Comparison of ENCODE assay signal across 9 cellular contexts in the genomic region with DNA sequence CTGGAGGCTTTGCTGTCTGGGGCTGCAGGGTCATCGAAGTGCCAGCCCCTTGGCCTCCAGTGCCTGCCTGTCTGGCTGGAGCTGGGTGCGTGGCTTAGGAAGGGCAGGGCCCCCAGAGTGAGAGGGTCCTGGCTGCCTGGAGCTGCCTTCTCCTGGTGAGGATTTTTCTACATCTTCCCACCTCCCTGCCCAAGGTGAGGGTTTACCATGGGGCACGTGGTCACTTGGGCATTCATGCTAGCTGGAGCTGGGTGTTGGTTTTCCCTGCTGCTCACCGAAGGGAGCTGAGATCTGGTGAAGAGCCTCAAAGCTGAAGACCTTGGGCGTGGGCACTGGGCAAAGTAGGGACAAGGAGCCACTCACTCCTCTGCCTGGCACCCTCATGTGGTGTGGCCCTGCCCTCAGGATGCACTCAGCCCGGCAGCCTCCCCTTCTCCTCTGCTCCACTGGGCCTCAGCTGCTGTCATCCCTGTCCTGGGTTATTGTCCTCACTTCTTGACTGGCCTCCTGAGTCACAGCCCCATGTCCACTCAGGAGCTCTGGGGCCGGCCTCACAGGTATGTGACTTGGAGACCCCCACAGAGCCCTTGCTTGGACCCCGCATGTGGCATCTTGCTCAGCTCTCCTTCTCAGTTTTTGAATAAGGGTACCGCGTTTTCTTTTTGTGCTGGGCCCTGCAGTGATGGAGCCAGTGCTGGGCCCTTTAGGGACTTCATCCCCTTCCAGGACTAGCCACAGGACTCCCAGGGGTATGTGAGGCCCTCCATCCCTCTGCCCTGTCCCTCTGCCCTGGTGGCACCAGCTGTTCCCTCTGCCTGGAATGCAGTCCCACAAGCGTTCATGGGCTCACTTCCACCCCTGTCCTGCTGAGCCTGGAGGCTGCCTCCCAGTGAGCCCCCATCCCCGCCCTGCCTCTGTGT. TPM values are rescaled to one million over a fixed set of nuclear protein-coding genes. Genes with fewer than 3 reads are reported as not detected.
DNase-seq lines count a peak whose midpoint lies in the region; ATAC-seq and TF ChIP-seq lines count a peak whose summit lies in the region.
"Had no signal": no experiment of that assay in that cellular context is flagged by ENCODE, and none has a peak within 500 bp of the region (broad histone marks: within the 10 kb centered on the region; RNA-seq: fewer than 3 reads in every experiment).

No MANE protein-coding gene starts in this region.

- H3K4me3 Mint-ChIP-seq in activated CD8-positive, alpha-beta T cell treated with anti-CD3 and anti-CD28 coated beads for 36 hours, result peak overlapping the region; percentile 60
- no peak overlapping the region for H3K4me3 Mint-ChIP-seq in activated CD8-positive, alpha-beta T cell treated with anti-CD3 and anti-CD28 coated beads, Interleukin-2, amount 10 ng/mL, durations not matched to agents 7 days and 5 days

- CTCF ChIA-PET in activated CD8-positive, alpha-beta T cell treated with anti-CD3 and anti-CD28 coated beads for 36 hours (lab: Charles Lee), result no interaction called here
- CTCF ChIA-PET in activated CD8-positive, alpha-beta T cell treated with anti-CD3 and anti-CD28 coated beads, Interleukin-2, amount 10 ng/mL, durations not matched to agents 7 days and 5 days (lab: Charles Lee), result no interaction called here

- no peak for ATAC-seq in activated CD8-positive, alpha-beta T cell treated with anti-CD3 and anti-CD28 coated beads for 36 hours
- ATAC-seq in activated CD8-positive, alpha-beta T cell treated with anti-CD3 and anti-CD28 coated beads, Interleukin-2, amount 10 ng/mL, durations not matched to agents 7 days and 5 days, result no peak
- no peak for ATAC-seq in lower lobe of right lung
- ATAC-seq in GM21786 (IDR thresholded peaks at IDR 0.05; ENCODE audit: unreplicated experiment), result no peak

- POLR2A ChIA-PET in activated CD8-positive, alpha-beta T cell treated with anti-CD3 and anti-CD28 coated beads for 36 hours (lab: Charles Lee), result interaction anchor here (0.8 to 0.9 kb wide), 2 partner anchors 10 to 114 kb away, joined by 3 read pairs; partner anchors contain the start of gene SIVA1
- POLR2A ChIA-PET in activated CD8-positive, alpha-beta T cell treated with anti-CD3 and anti-CD28 coated beads, Interleukin-2, amount 10 ng/mL, durations not matched to agents 7 days and 5 days (lab: Charles Lee), result no interaction called here

- H3K27ac Mint-ChIP-seq in activated CD8-positive, alpha-beta T cell treated with anti-CD3 and anti-CD28 coated beads for 36 hours, result no peak overlapping the region
- no peak overlapping the region for H3K27ac Mint-ChIP-seq in activated CD8-positive, alpha-beta T cell treated with anti-CD3 and anti-CD28 coated beads, Interleukin-2, amount 10 ng/mL, durations not matched to agents 7 days and 5 days

- no peaks in the 10 kb centered on the region for H3K4me1 Mint-ChIP-seq in activated CD8-positive, alpha-beta T cell treated with anti-CD3 and anti-CD28 coated beads for 36 hours (ENCODE audit: low read depth)
- H3K4me1 Mint-ChIP-seq in activated CD8-positive, alpha-beta T cell treated with anti-CD3 and anti-CD28 coated beads, Interleukin-2, amount 10 ng/mL, durations not matched to agents 7 days and 5 days (ENCODE audit: low read depth), result peaks cover 6% of the 10 kb centered on the region

- H3K27me3 Mint-ChIP-seq in activated CD8-positive, alpha-beta T cell treated with anti-CD3 and anti-CD28 coated beads for 36 hours, result peaks cover 25% of the 10 kb centered on the region
- H3K27me3 Mint-ChIP-seq in activated CD8-positive, alpha-beta T cell treated with anti-CD3 and anti-CD28 coated beads, Interleukin-2, amount 10 ng/mL, durations not matched to agents 7 days and 5 days (ENCODE audit: low read depth), result peaks cover 23% of the 10 kb centered on the region

- no peaks in the 10 kb centered on the region for H3K9me3 Mint-ChIP-seq in activated CD8-positive, alpha-beta T cell treated with anti-CD3 and anti-CD28 coated beads for 36 hours
- no peaks in the 10 kb centered on the region for H3K9me3 Mint-ChIP-seq in activated CD8-positive, alpha-beta T cell treated with anti-CD3 and anti-CD28 coated beads, Interleukin-2, amount 10 ng/mL, durations not matched to agents 7 days and 5 days (ENCODE audit: insufficient read depth)

- TF ChIP-seq POLR2A in breast epithelium (IDR thresholded peaks at IDR 0.05) (no peak), suprapubic skin (IDR thresholded peaks at IDR 0.05) (no peak)

- H3K4me1 ChIP-seq in breast epithelium, result peaks cover 0 to 3% of the 10 kb centered on the region in 2 donors
- peaks cover 24% of the 10 kb centered on the region for H3K4me1 ChIP-seq in lower lobe of right lung
- H3K4me1 ChIP-seq in suprapubic skin, result peaks cover 33% of the 10 kb centered on the region

- no peak for TF ChIP-seq EP300 in suprapubic skin (IDR thresholded peaks at IDR 0.05)

- TF ChIP-seq CTCF in activated CD8-positive, alpha-beta T cell treated with anti-CD3 and anti-CD28 coated beads for 36 hours (IDR thresholded peaks at IDR 0.05), result no peak
- TF ChIP-seq CTCF in breast epithelium (IDR thresholded peaks at IDR 0.05) (no peak), lower lobe of right lung (IDR thresholded peaks at IDR 0.05) (no peak), suprapubic skin (IDR thresholded peaks at IDR 0.05) (no peak)

- peak overlapping the region; percentile 63 to 79 (median 75) for H3K4me3 ChIP-seq in breast epithelium
- H3K4me3 ChIP-seq in lower lobe of right lung, result peak overlapping the region; percentile 66
- H3K4me3 ChIP-seq in suprapubic skin, result peak overlapping the region; percentile 92

- H3K27ac ChIP-seq in breast epithelium, result peak overlapping the region; percentile 88 to 91
- peak overlapping the region; percentile 83 for H3K27ac ChIP-seq in lower lobe of right lung
- H3K27ac ChIP-seq in suprapubic skin, result no peak overlapping the region

- no peak for DNase-seq in activated CD8-positive, alpha-beta T cell treated with anti-CD3 and anti-CD28 coated beads for 36 hours
- no peak for DNase-seq in activated CD8-positive, alpha-beta T cell treated with anti-CD3 and anti-CD28 coated beads, Interleukin-2, amount 10 ng/mL, durations not matched to agents 7 days and 5 days
- DNase-seq in breast epithelium (ENCODE audit: low spot score in 2 of 2) (no peak), lower lobe of right lung (peak; percentile 42), suprapubic skin (ENCODE audit: low spot score in 2 of 2) (peak in 1 of 2 donors; percentile 64), A172 (ENCODE audit: low spot score) (no peak)
- no peak for DNase-seq in stimulated activated naive CD4-positive, alpha-beta T cell treated with Interleukin-2 at 50 U/mL for 16 hours (lab: John Stamatoyannopoulos, UW)

- H3K36me3 ChIP-seq in breast epithelium, result no peaks in the 10 kb centered on the region
- no peaks in the 10 kb centered on the region for H3K36me3 ChIP-seq in lower lobe of right lung
- peaks cover 8% of the 10 kb centered on the region for H3K36me3 ChIP-seq in suprapubic skin

- H3K9me3 ChIP-seq in breast epithelium, result no peaks in the 10 kb centered on the region
- no peaks in the 10 kb centered on the region for H3K9me3 ChIP-seq in lower lobe of right lung
- H3K9me3 ChIP-seq in suprapubic skin, result no peaks in the 10 kb centered on the region

- H3K27me3 ChIP-seq in breast epithelium, result no peaks in the 10 kb centered on the region
- H3K27me3 ChIP-seq in lower lobe of right lung (ENCODE audit: low read depth), result peaks cover 5% of the 10 kb centered on the region
- H3K27me3 ChIP-seq in suprapubic skin, result no peaks in the 10 kb centered on the region

- WGBS in suprapubic skin, result 69% methylated on average over 12 of the region's 12 CpGs

- intact Hi-C loops in activated CD8-positive, alpha-beta T cell treated with anti-CD3 and anti-CD28 coated beads for 36 hours (cut with micrococcal nuclease), result loop anchor here (2.0 kb wide), 1 partner anchor 34 kb away; no protein-coding TSS in a partner anchor
- intact Hi-C loops in breast epithelium (cut with DNase I; ENCODE audit: low total_unique reads) (no loop called here), lower lobe of right lung (cut with DNase I) (no loop called here)

- H3K36me3 Mint-ChIP-seq in activated CD8-positive, alpha-beta T cell treated with anti-CD3 and anti-CD28 coated beads for 36 hours (ENCODE audit: low read depth), result no peaks in the 10 kb centered on the region
- no peaks in the 10 kb centered on the region for H3K36me3 Mint-ChIP-seq in activated CD8-positive, alpha-beta T cell treated with anti-CD3 and anti-CD28 coated beads, Interleukin-2, amount 10 ng/mL, durations not matched to agents 7 days and 5 days (ENCODE audit: low read depth)

RNA-seq across cellular contexts. Expression of gene CEP170B, which starts 1.6 kb away (rescaled TPM):
- 1 to 10 TPM; 2.2 to 2.3 TPM for total RNA-seq in activated CD8-positive, alpha-beta T cell treated with anti-CD3 and anti-CD28 coated beads for 36 hours
- total RNA-seq in activated CD8-positive, alpha-beta T cell treated with anti-CD3 and anti-CD28 coated beads, Interleukin-2, amount 10 ng/mL, durations not matched to agents 7 days and 5 days, result 1 to 10 TPM; 2.5 to 2.7 TPM
- 10 to 100 TPM; 10.1 to 14.8 (median 13.8) TPM for total RNA-seq in breast epithelium
- 24.7 TPM for total RNA-seq in lower lobe of right lung
- 10 to 100 TPM; 53.3 to 70.1 (median 60.4) TPM for total RNA-seq in suprapubic skin
- total RNA-seq in A172 (2014; rRNA removed; shearing (Covaris generic)), result 9.8 and 11.2 TPM in 2 replicates

RNA-seq across cellular contexts. Expression of gene PLD4, which starts 58.0 kb away (rescaled TPM):
- not detected for total RNA-seq in activated CD8-positive, alpha-beta T cell treated with anti-CD3 and anti-CD28 coated beads for 36 hours
- not detected for total RNA-seq in activated CD8-positive, alpha-beta T cell treated with anti-CD3 and anti-CD28 coated beads, Interleukin-2, amount 10 ng/mL, durations not matched to agents 7 days and 5 days
- total RNA-seq in breast epithelium (1 to 10 TPM in 1 of 3 donors, under 1 TPM in 1, not detected in 1; 0.33 to 4.0 TPM), lower lobe of right lung (1.2 TPM), suprapubic skin (under 1 TPM in 1 of 4 donors, not detected in 3; 0.16 TPM)
- total RNA-seq in A172 (2014; rRNA removed; shearing (Covaris generic)), result not detected in 2 replicates
- total RNA-seq: NCI-H460 had no signal
